ENCODE assay signal across 14 cellular contexts in genomic region chr1:163231385-163231784, GRCh38. TPM values are rescaled to one million over a fixed set of nuclear protein-coding genes. Genes with fewer than 3 reads are reported as not detected.
DNase-seq lines count a peak whose midpoint lies in the region; ATAC-seq and TF ChIP-seq lines count a peak whose summit lies in the region.
"Had no signal": no experiment of that assay in that cellular context is flagged by ENCODE, and none has a peak within 500 bp of the region (broad histone marks: within the 10 kb centered on the region; RNA-seq: fewer than 3 reads in every experiment).

No MANE protein-coding gene starts in this region.

- H3K4me3 ChIP-seq in fibroblast of the aortic adventitia (ENCODE audit: low read depth, low read length) (no peak overlapping the region), rectal smooth muscle tissue (ENCODE audit: low read length) (no peak overlapping the region), MG63 (no peak overlapping the region)
- H3K4me3 ChIP-seq: pancreas had no signal

- no peaks in the 10 kb centered on the region for H3K4me1 ChIP-seq in rectal smooth muscle tissue (ENCODE audit: control insufficient read depth, insufficient read depth, low read length)
- H3K4me1 ChIP-seq: pancreas had no signal

- DNase-seq in EH (ENCODE audit: low read depth) (peak; percentile 83), fibroblast of the aortic adventitia (ENCODE audit: low read depth) (peak; percentile 78), MG63 (no peak)
- no peak for DNase-seq in stimulated activated naive CD8-positive, alpha-beta T cell treated with anti-CD3 and anti-CD28 coated beads, Interleukin-15, amount 100 ng/mL, for 72 hours
- DNase-seq: hypothalamus, NCI-H1092, NCI-H524, pancreas had no signal

- ATAC-seq in SK-N-SH treated with all-trans-retinoic acid at 6 μM for 48 hours (peak; percentile 99), GM18519 (IDR thresholded peaks at IDR 0.05; ENCODE audit: low FRiP score, unreplicated experiment) (no peak), GM18873 (IDR thresholded peaks at IDR 0.05; ENCODE audit: low FRiP score, unreplicated experiment) (no peak)
- no peak for ATAC-seq in stimulated activated naive CD8-positive, alpha-beta T cell treated with anti-CD3 and anti-CD28 coated beads, Interleukin-15, amount 100 ng/mL, for 72 hours
- ATAC-seq: pancreas had no signal

- no peaks in the 10 kb centered on the region for H3K27me3 Mint-ChIP-seq in stimulated activated naive CD8-positive, alpha-beta T cell treated with anti-CD3 and anti-CD28 coated beads, Interleukin-15, amount 100 ng/mL, for 72 hours
- H3K27me3 Mint-ChIP-seq: activated naive CD8-positive, alpha-beta T cell had no signal

- peak overlapping the region; percentile 1 for H3K27ac ChIP-seq in rectal smooth muscle tissue (ENCODE audit: low read depth, low read length)
- H3K27ac ChIP-seq: pancreas had no signal

- H3K36me3 ChIP-seq in rectal smooth muscle tissue (ENCODE audit: control insufficient read depth, insufficient read depth, low read length) (no peaks in the 10 kb centered on the region), MG63 (no peaks in the 10 kb centered on the region)
- H3K36me3 ChIP-seq: pancreas had no signal

- TF ChIP-seq CTCF in fibroblast of the aortic adventitia (IDR thresholded peaks at IDR 0.05; ENCODE audit: insufficient read depth, low read length), result no peak

- H3K27me3 ChIP-seq in rectal smooth muscle tissue (ENCODE audit: control insufficient read depth, insufficient read depth, low read length) (no peaks in the 10 kb centered on the region), MG63 (no peaks in the 10 kb centered on the region)
- H3K27me3 ChIP-seq: pancreas had no signal

- H3K9ac ChIP-seq in rectal smooth muscle tissue (ENCODE audit: low read length), result no peak overlapping the region

- H3K4me3 Mint-ChIP-seq in stimulated activated naive CD8-positive, alpha-beta T cell treated with anti-CD3 and anti-CD28 coated beads, Interleukin-15, amount 100 ng/mL, for 72 hours, result no peak overlapping the region
- H3K4me3 Mint-ChIP-seq: activated naive CD8-positive, alpha-beta T cell; memory B cell had no signal

- H3K4me1 Mint-ChIP-seq in stimulated activated naive CD8-positive, alpha-beta T cell treated with anti-CD3 and anti-CD28 coated beads, Interleukin-15, amount 100 ng/mL, for 72 hours, result no peaks in the 10 kb centered on the region
- H3K4me1 Mint-ChIP-seq: memory B cell had no signal

- peak overlapping the region in 1 of 2 donors; percentile 62 for H3K27ac Mint-ChIP-seq in stimulated activated naive CD8-positive, alpha-beta T cell treated with anti-CD3 and anti-CD28 coated beads, Interleukin-15, amount 100 ng/mL, for 72 hours
- H3K27ac Mint-ChIP-seq: activated naive CD8-positive, alpha-beta T cell; memory B cell had no signal

- H3K9me3 ChIP-seq in MG63, result no peaks in the 10 kb centered on the region
- H3K9me3 ChIP-seq: pancreas had no signal

- H3K9me3 Mint-ChIP-seq in stimulated activated naive CD8-positive, alpha-beta T cell treated with anti-CD3 and anti-CD28 coated beads, Interleukin-15, amount 100 ng/mL, for 72 hours, result peaks cover 12 to 14% of the 10 kb centered on the region in 2 donors

TF ChIP-seq in SK-N-SH treated with all-trans-retinoic acid at 6 μM for 48 hours, 23 proteins besides CTCF, POLR2A, EP300 and RAD21:
- no peak for TF ChIP-seq ZNF565 (CRISPR knock-in tag; conservative IDR thresholded peaks at IDR 0.05; ENCODE audit: low read depth)
- no peak for TF ChIP-seq ZFP30 (CRISPR knock-in tag; IDR thresholded peaks at IDR 0.05)
- TF ChIP-seq ZNF70 (CRISPR knock-in tag; IDR thresholded peaks at IDR 0.05), result no peak
- TF ChIP-seq ZNF8 (CRISPR knock-in tag; IDR thresholded peaks at IDR 0.05), result no peak
- no peak for TF ChIP-seq BACH2 (CRISPR knock-in tag; IDR thresholded peaks at IDR 0.05; ENCODE audit: borderline replicate concordance)
- no peak for TF ChIP-seq GLIS3 (CRISPR knock-in tag; IDR thresholded peaks at IDR 0.05)
- no peak for TF ChIP-seq ISL1 (CRISPR knock-in tag; IDR thresholded peaks at IDR 0.05)
- TF ChIP-seq ZC3H10 (CRISPR knock-in tag; IDR thresholded peaks at IDR 0.05), result no peak
- no peak for TF ChIP-seq ESRRG (CRISPR knock-in tag; IDR thresholded peaks at IDR 0.05)
- no peak for TF ChIP-seq POU6F1 (CRISPR knock-in tag; IDR thresholded peaks at IDR 0.05; ENCODE audit: borderline replicate concordance, low read depth)
- TF ChIP-seq ARNTL (CRISPR knock-in tag; IDR thresholded peaks at IDR 0.05; ENCODE audit: borderline replicate concordance, low read depth), result no peak
- no peak for TF ChIP-seq TSHZ2 (CRISPR knock-in tag; IDR thresholded peaks at IDR 0.05)
- no peak for TF ChIP-seq CSDC2 (CRISPR knock-in tag; IDR thresholded peaks at IDR 0.05)
- TF ChIP-seq OSR1 (CRISPR knock-in tag; IDR thresholded peaks at IDR 0.05), result no peak
- TF ChIP-seq RARB (CRISPR knock-in tag; IDR thresholded peaks at IDR 0.05), result no peak
- TF ChIP-seq TCF4 (CRISPR knock-in tag; IDR thresholded peaks at IDR 0.05; ENCODE audit: borderline replicate concordance), result no peak
- no peak for TF ChIP-seq PATZ1 (CRISPR knock-in tag; IDR thresholded peaks at IDR 0.05; ENCODE audit: borderline replicate concordance)

RNA-seq across cellular contexts. Expression of gene RGS5, which starts 28.7 kb away (rescaled TPM):
- total RNA-seq in fibroblast of the aortic adventitia (ENCODE audit: low replicate concordance), result 6.4 and 20.2 TPM in 2 replicates
- 0.30 and 13.7 TPM in 2 replicates for total RNA-seq in MG63 (2014; rRNA removed; shearing (Covaris generic); ENCODE audit: low replicate concordance)

Comparison
In these comparisons a context has a peak if more than half of its experiments do, and no peak if none do; other contexts are left out.
1. DNase-seq: peak in EH (single experiment) and fibroblast of the aortic adventitia (single experiment); none in stimulated activated naive CD8-positive, alpha-beta T cell treated with anti-CD3 and anti-CD28 coated beads, Interleukin-15, amount 100 ng/mL, for 72 hours (0 of 2) and MG63 (single experiment).